1 cellular context compared by ENCODE assay signal in genomic region chr16:30535106-30535776, GRCh38.
TF ChIP-seq lines count a peak whose summit lies in the region.

No MANE protein-coding gene starts in this region.

TF ChIP-seq in H1, 55 proteins besides CTCF, POLR2A, EP300 and RAD21:
- TF ChIP-seq KDM1A (IDR thresholded peaks at IDR 0.05; ENCODE audit: borderline replicate concordance, low read length) = no peak
- 0 out of 2 replicates have a peak, but pooled peaks have one; percentile 37 for TF ChIP-seq GTF2F1 (IDR thresholded peaks at IDR 0.05; ENCODE audit: borderline replicate concordance, low read depth, low read length)
- TF ChIP-seq HDAC6 (IDR thresholded peaks at IDR 0.05; ENCODE audit: low read depth, low read length) = no peak
- TF ChIP-seq SAP30 (IDR thresholded peaks at IDR 0.05; ENCODE audit: insufficient read depth, insufficient replicate concordance, low read length) = peak; percentile 70
- TF ChIP-seq CHD2 (IDR thresholded peaks at IDR 0.05; ENCODE audit: low read length) = no peak
- no peak for TF ChIP-seq KDM5A (IDR thresholded peaks at IDR 0.05; ENCODE audit: low read length)
- TF ChIP-seq ASH2L (IDR thresholded peaks at IDR 0.05; ENCODE audit: low read length) = peak; percentile 2
- no peak for TF ChIP-seq SIRT6 (IDR thresholded peaks at IDR 0.05; ENCODE audit: low read length)
- 0 out of 2 replicates have a peak, but pooled peaks have one; percentile 41 for TF ChIP-seq SP4 (IDR thresholded peaks at IDR 0.05; ENCODE audit: low read length)
- TF ChIP-seq SP1 (IDR thresholded peaks at IDR 0.05; ENCODE audit: low read depth, low read length) = no peak
